ENCODE assay signal across 11 cellular contexts in genomic region chr14:65461730-65462129, GRCh38. TPM values are rescaled to one million over a fixed set of nuclear protein-coding genes. Genes with fewer than 3 reads are reported as not detected.
DNase-seq lines count a peak whose midpoint lies in the region; ATAC-seq and TF ChIP-seq lines count a peak whose summit lies in the region.
"Had no signal": no experiment of that assay in that cellular context is flagged by ENCODE, and none has a peak within 500 bp of the region (broad histone marks: within the 10 kb centered on the region; RNA-seq: fewer than 3 reads in every experiment).

No MANE protein-coding gene starts in this region.

- no peaks in the 10 kb centered on the region for H3K9me3 ChIP-seq in CD8-positive, alpha-beta memory T cell (ENCODE audit: low read length)
- no peaks in the 10 kb centered on the region for H3K9me3 ChIP-seq in endodermal cell (ENCODE audit: control insufficient read depth, low read length)
- H3K9me3 ChIP-seq: right atrium auricular region, testis had no signal

- peaks cover 9% of the 10 kb centered on the region for H3K4me1 ChIP-seq in CD8-positive, alpha-beta memory T cell (ENCODE audit: insufficient read depth, low read length)
- H3K4me1 ChIP-seq in endodermal cell (ENCODE audit: control insufficient read depth, insufficient read depth, low read length) = no peaks in the 10 kb centered on the region
- H3K4me1 ChIP-seq: right atrium auricular region, testis had no signal

- CTCF ChIA-PET in CD8-positive, alpha-beta memory T cell (lab: Charles Lee) = no interaction called here

- H3K36me3 Mint-ChIP-seq in CD8-positive, alpha-beta memory T cell = peaks cover 16 to 45% (median 21%) of the 10 kb centered on the region in 3 donors
- peaks cover 22% of the 10 kb centered on the region for H3K36me3 Mint-ChIP-seq in endodermal cell (ENCODE audit: low read depth)

- H3K4me1 Mint-ChIP-seq in CD8-positive, alpha-beta memory T cell = peaks cover 44 to 64% (median 62%) of the 10 kb centered on the region in 3 donors
- H3K4me1 Mint-ChIP-seq in endodermal cell = peaks cover 4% of the 10 kb centered on the region

- POLR2A ChIA-PET in CD8-positive, alpha-beta memory T cell (lab: Charles Lee) = no interaction called here

- H3K4me3 Mint-ChIP-seq in CD8-positive, alpha-beta memory T cell = peak overlapping the region in 2 of 7 donors; percentile 30 to 68
- H3K4me3 Mint-ChIP-seq in endodermal cell = no peak overlapping the region

- H3K27ac Mint-ChIP-seq in CD8-positive, alpha-beta memory T cell = peak overlapping the region in 5 of 8 donors; percentile 31 to 89 (median 70)
- H3K27ac Mint-ChIP-seq in endodermal cell = no peak overlapping the region

- no peaks in the 10 kb centered on the region for H3K27me3 Mint-ChIP-seq in CD8-positive, alpha-beta memory T cell
- H3K27me3 Mint-ChIP-seq in endodermal cell (ENCODE audit: insufficient read depth) = no peaks in the 10 kb centered on the region

- DNase-seq in CD8-positive, alpha-beta memory T cell = no peak
- DNase-seq in NCI-H446 treated with DMSO at 0.1 percent for 48 hours (lab: John Stamatoyannopoulos, UW) = peak; percentile 17
- DNase-seq in endodermal cell = no peak
- no peak for DNase-seq in GM20000 (ENCODE audit: low spot score)
- no peak for DNase-seq in activated gamma-delta T cell treated with Interleukin-2 at 50 U/mL for 16 hours
- DNase-seq in activated CD4-positive, CD25-positive, alpha-beta regulatory T cell treated with anti-CD3 and anti-CD28 coated beads, Interleukin-2, amount 50 U/mL, for 72 hours = no peak
- DNase-seq in SW 1271 (lab: John Stamatoyannopoulos, UW) = no peak
- DNase-seq: amniotic stem cell, testis had no signal

- H3K9me3 Mint-ChIP-seq in CD8-positive, alpha-beta memory T cell = peaks cover 0 to 4% (median 0%) of the 10 kb centered on the region in 5 donors
- no peaks in the 10 kb centered on the region for H3K9me3 Mint-ChIP-seq in endodermal cell

- no peaks in the 10 kb centered on the region for H3K36me3 ChIP-seq in CD8-positive, alpha-beta memory T cell (ENCODE audit: insufficient read depth, low read length)
- peaks cover 34% of the 10 kb centered on the region for H3K36me3 ChIP-seq in endodermal cell (ENCODE audit: control insufficient read depth, insufficient read depth, low read length)

- H3K27me3 ChIP-seq in CD8-positive, alpha-beta memory T cell (ENCODE audit: insufficient read depth, low read length, poor library complexity, severe bottlenecking) = no peaks in the 10 kb centered on the region
- no peaks in the 10 kb centered on the region for H3K27me3 ChIP-seq in endodermal cell (ENCODE audit: control insufficient read depth, insufficient read depth, low read length, poor library complexity, severe bottlenecking)
- H3K27me3 ChIP-seq: right atrium auricular region, testis had no signal

- no peak overlapping the region for H3K9ac ChIP-seq in endodermal cell (ENCODE audit: extremely low read depth, low read length, poor library complexity, severe bottlenecking)

- H3K4me3 ChIP-seq in CD8-positive, alpha-beta memory T cell (ENCODE audit: low read length) = no peak overlapping the region
- H3K4me3 ChIP-seq in endodermal cell (ENCODE audit: low read length) = no peak overlapping the region
- H3K4me3 ChIP-seq: right atrium auricular region, testis had no signal

- peak; percentile 38 for ATAC-seq in GM21447 (IDR thresholded peaks at IDR 0.05; ENCODE audit: unreplicated experiment)

- TF ChIP-seq CTCF in endodermal cell (conservative IDR thresholded peaks at IDR 0.05) (no peak), GM20000 (IDR thresholded peaks at IDR 0.05; ENCODE audit: extremely low read depth, missing control alignments) (no peak)

- H3K27ac ChIP-seq in CD8-positive, alpha-beta memory T cell (ENCODE audit: low read depth, low read length) = no peak overlapping the region
- peak overlapping the region; percentile 9 for H3K27ac ChIP-seq in endodermal cell (ENCODE audit: low read depth, low read length)
- H3K27ac ChIP-seq: right atrium auricular region, testis had no signal

- 91 to 97% methylated on average over 1 to 2 of the region's 2 CpGs for WGBS in endodermal cell (ENCODE audit: insufficient coverage in 1 of 2, insufficient read length in 1 of 2), 2 experiments

RNA-seq across cellular contexts. Expression of gene FUT8, which starts 49.2 kb away (rescaled TPM):
- 10 to 100 TPM; 76.0 to 81.7 TPM for total RNA-seq in CD8-positive, alpha-beta memory T cell
- polyA plus RNA-seq in CD8-positive, alpha-beta memory T cell = 13.3 TPM
- total RNA-seq in endodermal cell = 10 to 100 TPM; 63.9 to 76.9 TPM
- 58.0 TPM for polyA plus RNA-seq in endodermal cell (2013, experiment 1 of 2)
- polyA plus RNA-seq in endodermal cell (2013, experiment 2 of 2) = 53.0 TPM
